17 cellular contexts compared by ENCODE assay signal in genomic region chr11:116473790-116474346, GRCh38.
DNase-seq lines count a peak whose midpoint lies in the region; FAIRE-seq and TF ChIP-seq lines count a peak whose summit lies in the region.
"Had no signal": no experiment of that assay in that cellular context is flagged by ENCODE, and none has a peak within 500 bp of the region (broad histone marks: within the 10 kb centered on the region; RNA-seq: fewer than 3 reads in every experiment).

No MANE protein-coding gene starts in this region.

- H3K27ac Mint-ChIP-seq in endodermal cell: peak overlapping the region; percentile 65
- H3K27ac Mint-ChIP-seq: CD8-positive, alpha-beta memory T cell had no signal

- 54 to 62% methylated on average over 3 of the region's 3 CpGs for WGBS in endodermal cell (ENCODE audit: insufficient coverage in 1 of 2, insufficient read length in 1 of 2), 2 experiments

- H3K27ac ChIP-seq in endodermal cell (ENCODE audit: low read depth, low read length) (no peak overlapping the region), muscle layer of colon (ENCODE audit: low read depth, low read length) (peak overlapping the region; percentile 59), uterus (peak overlapping the region; percentile 63 to 67), kidney (ENCODE audit: low read depth in 2 of 2, low read length in 2 of 2) (no peak overlapping the region)
- H3K27ac ChIP-seq: HL-60 had no signal

- H3K36me3 Mint-ChIP-seq in endodermal cell (ENCODE audit: low read depth): no peaks in the 10 kb centered on the region
- H3K36me3 Mint-ChIP-seq: CD8-positive, alpha-beta memory T cell had no signal

- peaks cover 4% of the 10 kb centered on the region for H3K9me3 Mint-ChIP-seq in endodermal cell
- H3K9me3 Mint-ChIP-seq: CD8-positive, alpha-beta memory T cell had no signal

- no peak for TF ChIP-seq CTCF in endodermal cell (conservative IDR thresholded peaks at IDR 0.05)
- TF ChIP-seq CTCF in uterus (IDR thresholded peaks at IDR 0.05): no peak
- no peak for TF ChIP-seq CTCF in kidney (IDR thresholded peaks at IDR 0.05; ENCODE audit: borderline replicate concordance, extremely low read depth, insufficient read depth)

- TF ChIP-seq POLR2A in uterus (IDR thresholded peaks at IDR 0.05): no peak

- DNase-seq in NCI-H69 (lab: John Stamatoyannopoulos, UW): peak; percentile 89
- peak; percentile 80 for DNase-seq in endodermal cell
- DNase-seq in uterus: no peak
- no peak for DNase-seq in HAP-1 (ENCODE audit: low spot score in 2 of 2)
- no peak for DNase-seq in kidney
- no peak for DNase-seq in dedifferentiated amniotic fluid mesenchymal stem cell (ENCODE audit: extremely low spot score)
- DNase-seq: ACHN; C1 segment of cervical spinal cord; CD8-positive, alpha-beta memory T cell; GOT3; MM.1S; NCI-H1092 treated with DMSO at 0.1 percent for 48 hours; NCI-H446 treated with DMSO at 0.1 percent for 48 hours had no signal

- in situ Hi-C loops in HAP-1 (cut with MboI; ENCODE audit: low sequenced_read_pairs): no loop called here

- intact Hi-C loops in uterus (cut with DNase I; ENCODE audit: low total_unique reads): no loop called here
- intact Hi-C loops in kidney (cut with DNase I): no loop called here

- H3K27me3 ChIP-seq in endodermal cell (ENCODE audit: control insufficient read depth, insufficient read depth, low read length, poor library complexity, severe bottlenecking): no peaks in the 10 kb centered on the region
- no peaks in the 10 kb centered on the region for H3K27me3 ChIP-seq in muscle layer of colon (ENCODE audit: control insufficient read depth in 1 of 2, insufficient read depth in 2 of 2, low read length in 2 of 2)
- no peaks in the 10 kb centered on the region for H3K27me3 ChIP-seq in uterus
- H3K27me3 ChIP-seq in HAP-1 (ENCODE audit: low read depth): 0 out of 2 replicates have a peak, but pooled peaks cover 8% of the 10 kb centered on the region

- FAIRE-seq in kidney (lab: Jason Lieb, UNC): no peak
- FAIRE-seq: GM12891, GM19239 had no signal

- no peaks in the 10 kb centered on the region for H3K27me3 Mint-ChIP-seq in endodermal cell (ENCODE audit: insufficient read depth)

- H3K36me3 ChIP-seq in endodermal cell (ENCODE audit: control insufficient read depth, insufficient read depth, low read length) (no peaks in the 10 kb centered on the region), muscle layer of colon (ENCODE audit: insufficient read depth, low read length) (no peaks in the 10 kb centered on the region), uterus (no peaks in the 10 kb centered on the region), HAP-1 (replicated peaks) (no peaks in the 10 kb centered on the region), kidney (ENCODE audit: control insufficient read depth in 1 of 2, insufficient read depth in 2 of 2, low read length in 2 of 2) (no peaks in the 10 kb centered on the region)

- no peak overlapping the region for H3K4me3 Mint-ChIP-seq in endodermal cell
- H3K4me3 Mint-ChIP-seq: CD8-positive, alpha-beta memory T cell had no signal

- H3K4me3 ChIP-seq in endodermal cell (ENCODE audit: low read length) (no peak overlapping the region), muscle layer of colon (ENCODE audit: low read depth in 1 of 2, low read length in 2 of 2) (no peak overlapping the region), uterus (no peak overlapping the region), HAP-1 (no peak overlapping the region), kidney (ENCODE audit: low read length in 2 of 2) (no peak overlapping the region)

- H3K4me1 Mint-ChIP-seq in endodermal cell: peaks cover 14% of the 10 kb centered on the region
- H3K4me1 Mint-ChIP-seq: CD8-positive, alpha-beta memory T cell had no signal

- H3K9ac ChIP-seq in endodermal cell (ENCODE audit: extremely low read depth, low read length, poor library complexity, severe bottlenecking) (no peak overlapping the region), muscle layer of colon (ENCODE audit: low read length) (no peak overlapping the region), kidney (ENCODE audit: low read length in 2 of 2) (no peak overlapping the region)

- H3K9me3 ChIP-seq in endodermal cell (ENCODE audit: control insufficient read depth, low read length) (peaks cover 11% of the 10 kb centered on the region), muscle layer of colon (ENCODE audit: low read length) (no peaks in the 10 kb centered on the region), uterus (no peaks in the 10 kb centered on the region), HAP-1 (no peaks in the 10 kb centered on the region), kidney (ENCODE audit: control insufficient read depth in 1 of 2, low read length in 2 of 2) (no peaks in the 10 kb centered on the region)

- H3K4me1 ChIP-seq in endodermal cell (ENCODE audit: control insufficient read depth, insufficient read depth, low read length): peaks cover 3% of the 10 kb centered on the region
- peaks cover 45% of the 10 kb centered on the region for H3K4me1 ChIP-seq in muscle layer of colon (ENCODE audit: insufficient read depth, low read length)
- peaks cover 0 to 6% of the 10 kb centered on the region in 2 donors for H3K4me1 ChIP-seq in uterus
- no peaks in the 10 kb centered on the region for H3K4me1 ChIP-seq in HAP-1
- H3K4me1 ChIP-seq in kidney (ENCODE audit: control insufficient read depth in 1 of 2, insufficient read depth in 1 of 2, low read depth in 1 of 2, low read length in 2 of 2): peaks cover 4 to 12% of the 10 kb centered on the region in 2 donors

Comparison
In these comparisons a context has a peak if more than half of its experiments do, and no peak if none do; other contexts are left out.
1. DNase-seq: peak in NCI-H69 (single experiment) and endodermal cell (single experiment); none in uterus (0 of 2), HAP-1 (0 of 2), kidney (single experiment) and dedifferentiated amniotic fluid mesenchymal stem cell (single experiment).
2. H3K27ac ChIP-seq: peak in muscle layer of colon (single experiment) and uterus (2 of 2); none in endodermal cell (single experiment) and kidney (0 of 2).